Comparison of ENCODE assay signal across 10 cellular contexts in the genomic region with DNA sequence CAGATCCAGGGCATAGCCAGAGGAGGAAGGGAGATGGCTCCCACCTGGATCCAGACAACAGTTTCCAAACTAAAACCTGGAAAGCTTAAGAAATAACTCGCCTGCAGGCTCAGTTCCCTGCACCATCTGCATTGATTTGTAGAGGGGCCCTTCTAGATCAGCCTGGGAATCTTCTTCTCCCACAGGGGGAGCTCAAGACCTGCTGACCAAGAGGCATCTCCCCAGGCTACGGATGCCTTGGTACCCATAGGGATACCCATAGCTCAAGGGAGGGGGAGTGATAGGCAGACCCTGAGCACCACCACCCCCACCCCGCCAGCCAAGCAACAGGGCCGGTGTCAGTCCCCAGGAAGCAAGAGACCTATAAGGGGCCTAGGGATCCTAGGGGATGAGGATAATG. TPM values are rescaled to one million over a fixed set of nuclear protein-coding genes. Genes with fewer than 3 reads are reported as not detected.
DNase-seq lines count a peak whose midpoint lies in the region; TF ChIP-seq lines count a peak whose summit lies in the region.
"Had no signal": no experiment of that assay in that cellular context is flagged by ENCODE, and none has a peak within 500 bp of the region (broad histone marks: within the 10 kb centered on the region; RNA-seq: fewer than 3 reads in every experiment).

No MANE protein-coding gene starts in this region.

- H3K4me3 Mint-ChIP-seq in endodermal cell (no peak overlapping the region), type B pancreatic cell (no peak overlapping the region)
- H3K4me3 Mint-ChIP-seq in activated T-helper 1 cell treated with anti-CD3 and anti-CD28 coated beads, Interleukin-12 subunit alpha, Interleukin-12 subunit beta, Interleukin-2, Interleukin-4 antibody, amounts not matched to agents 30 ng/mL and 10 ng/mL and 1 ng/mL, durations not matched to agents 14 hours and 24 hours and 36 hours: no peak overlapping the region

- no peak overlapping the region for H3K27ac Mint-ChIP-seq in endodermal cell
- H3K27ac Mint-ChIP-seq in type B pancreatic cell: no peak overlapping the region
- H3K27ac Mint-ChIP-seq in activated T-helper 1 cell treated with anti-CD3 and anti-CD28 coated beads, Interleukin-12 subunit alpha, Interleukin-12 subunit beta, Interleukin-2, Interleukin-4 antibody, amounts not matched to agents 30 ng/mL and 10 ng/mL and 1 ng/mL, durations not matched to agents 14 hours and 24 hours and 36 hours: no peak overlapping the region

- H3K4me3 ChIP-seq in endodermal cell (ENCODE audit: low read length): no peak overlapping the region
- H3K4me3 ChIP-seq: lower lobe of right lung, SK-N-MC had no signal

- H3K27me3 ChIP-seq in endodermal cell (ENCODE audit: control insufficient read depth, insufficient read depth, low read length, poor library complexity, severe bottlenecking): no peaks in the 10 kb centered on the region

- no peak overlapping the region for H3K9ac ChIP-seq in endodermal cell (ENCODE audit: extremely low read depth, low read length, poor library complexity, severe bottlenecking)

- WGBS in endodermal cell (ENCODE audit: insufficient coverage in 1 of 2, insufficient read length in 1 of 2), 2 experiments: 33 to 41% methylated on average over 1 to 4 of the region's 4 CpGs

- H3K27ac ChIP-seq in endodermal cell (ENCODE audit: low read depth, low read length): no peak overlapping the region
- H3K27ac ChIP-seq: lower lobe of right lung, SK-N-MC had no signal

- H3K27me3 Mint-ChIP-seq in endodermal cell (ENCODE audit: insufficient read depth) (no peaks in the 10 kb centered on the region), type B pancreatic cell (peaks cover 24% of the 10 kb centered on the region)
- peaks cover 17% of the 10 kb centered on the region for H3K27me3 Mint-ChIP-seq in activated T-helper 1 cell treated with anti-CD3 and anti-CD28 coated beads, Interleukin-12 subunit alpha, Interleukin-12 subunit beta, Interleukin-2, Interleukin-4 antibody, amounts not matched to agents 30 ng/mL and 10 ng/mL and 1 ng/mL, durations not matched to agents 14 hours and 24 hours and 36 hours (ENCODE audit: insufficient read depth)

- no peaks in the 10 kb centered on the region for H3K36me3 ChIP-seq in endodermal cell (ENCODE audit: control insufficient read depth, insufficient read depth, low read length)
- H3K36me3 ChIP-seq: lower lobe of right lung had no signal

- peaks cover 25% of the 10 kb centered on the region for H3K4me1 Mint-ChIP-seq in endodermal cell
- H3K4me1 Mint-ChIP-seq in type B pancreatic cell (ENCODE audit: unreplicated experiment): no peaks in the 10 kb centered on the region
- H3K4me1 Mint-ChIP-seq in activated T-helper 1 cell treated with anti-CD3 and anti-CD28 coated beads, Interleukin-12 subunit alpha, Interleukin-12 subunit beta, Interleukin-2, Interleukin-4 antibody, amounts not matched to agents 30 ng/mL and 10 ng/mL and 1 ng/mL, durations not matched to agents 14 hours and 24 hours and 36 hours (ENCODE audit: low read depth): no peaks in the 10 kb centered on the region

- intact Hi-C loops in activated T-helper 1 cell treated with anti-CD3 and anti-CD28 coated beads, Interleukin-12 subunit alpha, Interleukin-12 subunit beta, Interleukin-2, Interleukin-4 antibody, amounts not matched to agents 30 ng/mL and 10 ng/mL and 1 ng/mL, durations not matched to agents 14 hours and 24 hours and 36 hours (cut with micrococcal nuclease): loop anchor here (1.0 kb wide), 2 partner anchors 77 to 166 kb away; no protein-coding TSS in a partner anchor

- peak; percentile 7 for TF ChIP-seq CTCF in GM20000 (IDR thresholded peaks at IDR 0.05; ENCODE audit: extremely low read depth, missing control alignments)
- TF ChIP-seq CTCF in endodermal cell (conservative IDR thresholded peaks at IDR 0.05): peak; percentile 86
- TF ChIP-seq CTCF in type B pancreatic cell (conservative IDR thresholded peaks at IDR 0.05): peak; percentile 66

- DNase-seq in DMS114 treated with DMSO at 0.1 percent for 48 hours (lab: John Stamatoyannopoulos, UW; ENCODE audit: unreplicated experiment) (peak; percentile 3), GM20000 (ENCODE audit: low spot score) (peak; percentile 35), NCI-H526 treated with DMSO at 0.1 percent for 48 hours (lab: John Stamatoyannopoulos, UW) (peak; percentile 1), endodermal cell (peak; percentile 87), type B pancreatic cell (ENCODE audit: extremely low spot score, unreplicated experiment) (no peak), nucleus accumbens (lab: John Stamatoyannopoulos, UW) (no peak), NCI-H2107 treated with DMSO at 0.1 percent for 48 hours (lab: John Stamatoyannopoulos, UW; ENCODE audit: unreplicated experiment) (no peak)
- DNase-seq in activated T-helper 1 cell treated with anti-CD3 and anti-CD28 coated beads, Interleukin-12 subunit alpha, Interleukin-12 subunit beta, Interleukin-2, Interleukin-4 antibody, amounts not matched to agents 30 ng/mL and 10 ng/mL and 1 ng/mL, durations not matched to agents 14 hours and 24 hours and 36 hours (ENCODE audit: low spot score): no peak
- DNase-seq: lower lobe of right lung had no signal

- H3K36me3 Mint-ChIP-seq in endodermal cell (ENCODE audit: low read depth): no peaks in the 10 kb centered on the region
- H3K36me3 Mint-ChIP-seq in type B pancreatic cell: no peaks in the 10 kb centered on the region
- no peaks in the 10 kb centered on the region for H3K36me3 Mint-ChIP-seq in activated T-helper 1 cell treated with anti-CD3 and anti-CD28 coated beads, Interleukin-12 subunit alpha, Interleukin-12 subunit beta, Interleukin-2, Interleukin-4 antibody, amounts not matched to agents 30 ng/mL and 10 ng/mL and 1 ng/mL, durations not matched to agents 14 hours and 24 hours and 36 hours (ENCODE audit: low read depth)

- H3K9me3 ChIP-seq in endodermal cell (ENCODE audit: control insufficient read depth, low read length): no peaks in the 10 kb centered on the region
- H3K9me3 ChIP-seq: lower lobe of right lung had no signal

- H3K9me3 Mint-ChIP-seq in endodermal cell: no peaks in the 10 kb centered on the region
- H3K9me3 Mint-ChIP-seq in type B pancreatic cell: no peaks in the 10 kb centered on the region
- H3K9me3 Mint-ChIP-seq in activated T-helper 1 cell treated with anti-CD3 and anti-CD28 coated beads, Interleukin-12 subunit alpha, Interleukin-12 subunit beta, Interleukin-2, Interleukin-4 antibody, amounts not matched to agents 30 ng/mL and 10 ng/mL and 1 ng/mL, durations not matched to agents 14 hours and 24 hours and 36 hours: no peaks in the 10 kb centered on the region

- peaks cover 16% of the 10 kb centered on the region for H3K4me1 ChIP-seq in endodermal cell (ENCODE audit: control insufficient read depth, insufficient read depth, low read length)
- H3K4me1 ChIP-seq: lower lobe of right lung had no signal

RNA-seq across cellular contexts. Expression of a gene that starts 28.0 kb away (rescaled TPM):
- total RNA-seq in endodermal cell: 1 to 10 TPM; 2.1 to 3.9 TPM
- 0.64 TPM for polyA plus RNA-seq in endodermal cell (2013, experiment 1 of 2)
- 0.54 TPM for polyA plus RNA-seq in endodermal cell (2013, experiment 2 of 2)
- 0.10 TPM in 2 replicates for total RNA-seq in type B pancreatic cell (ENCODE audit: low replicate concordance)
- not detected in 2 replicates for total RNA-seq in activated T-helper 1 cell treated with anti-CD3 and anti-CD28 coated beads, Interleukin-12 subunit alpha, Interleukin-12 subunit beta, Interleukin-2, Interleukin-4 antibody, amounts not matched to agents 30 ng/mL and 10 ng/mL and 1 ng/mL, durations not matched to agents 14 hours and 24 hours and 36 hours

Comparison
In these comparisons a context has a peak if more than half of its experiments do, and no peak if none do; other contexts are left out.
1. DNase-seq: peak in DMS114 treated with DMSO at 0.1 percent for 48 hours (single experiment), GM20000 (single experiment), NCI-H526 treated with DMSO at 0.1 percent for 48 hours (single experiment) and endodermal cell (single experiment); none in type B pancreatic cell (single experiment), nucleus accumbens (0 of 56), NCI-H2107 treated with DMSO at 0.1 percent for 48 hours (single experiment) and activated T-helper 1 cell treated with anti-CD3 and anti-CD28 coated beads, Interleukin-12 subunit alpha, Interleukin-12 subunit beta, Interleukin-2, Interleukin-4 antibody, amounts not matched to agents 30 ng/mL and 10 ng/mL and 1 ng/mL, durations not matched to agents 14 hours and 24 hours and 36 hours (single experiment).
2. CTCF ChIP-seq: peak in every context shown above with its lines; median percentile 86 in endodermal cell; 66 in type B pancreatic cell; 7 in GM20000.